ENCODE assay signal across 16 cellular contexts in the genomic region with DNA sequence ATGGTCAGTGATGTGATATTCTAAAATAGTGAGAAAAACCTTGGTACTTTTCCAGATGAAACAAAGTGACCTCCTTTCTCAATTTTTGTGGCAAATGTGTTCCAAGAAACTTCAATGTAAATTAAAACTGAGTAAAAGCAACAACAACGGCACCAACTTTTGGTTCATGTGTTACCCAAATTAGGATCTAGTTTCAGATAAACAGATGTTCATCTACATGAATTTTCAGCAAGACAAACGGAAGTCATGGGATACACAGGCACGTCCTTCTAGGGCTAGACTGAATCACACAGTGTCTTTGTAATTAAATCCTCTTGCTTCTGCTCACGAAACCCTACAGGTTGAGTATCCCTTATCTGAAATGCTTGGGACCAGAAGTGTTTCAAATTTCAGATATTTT.
DNase-seq lines count a peak whose midpoint lies in the region; ATAC-seq and TF ChIP-seq lines count a peak whose summit lies in the region.
"Had no signal": no experiment of that assay in that cellular context is flagged by ENCODE, and none has a peak within 500 bp of the region (broad histone marks: within the 10 kb centered on the region; RNA-seq: fewer than 3 reads in every experiment).

No MANE protein-coding gene starts in this region.

- H3K27me3 Mint-ChIP-seq in activated CD4-positive, alpha-beta T cell treated with anti-CD3 and anti-CD28 coated beads, Interleukin-2, amount 10 ng/mL, durations not matched to agents 24 days and 14 days = no peaks in the 10 kb centered on the region
- H3K27me3 Mint-ChIP-seq in activated T-cell treated with anti-CD3 and anti-CD28 coated beads, Interleukin-2, amount 50 U/mL, for 72 hours (ENCODE audit: low read depth) = no peaks in the 10 kb centered on the region

- no peaks in the 10 kb centered on the region for H3K4me1 Mint-ChIP-seq in activated CD4-positive, alpha-beta T cell treated with anti-CD3 and anti-CD28 coated beads, Interleukin-2, amount 10 ng/mL, durations not matched to agents 24 days and 14 days
- H3K4me1 Mint-ChIP-seq in activated T-cell treated with anti-CD3 and anti-CD28 coated beads, Interleukin-2, amount 50 U/mL, for 72 hours (ENCODE audit: low read depth) = no peaks in the 10 kb centered on the region

- no peaks in the 10 kb centered on the region for H3K27me3 ChIP-seq in OCI-LY3 (ENCODE audit: low read depth, low read length)
- H3K27me3 ChIP-seq: SJSA1 had no signal

- no peak overlapping the region for H3K4me3 ChIP-seq in GM12865 (ENCODE audit: low read depth, low read length)
- H3K4me3 ChIP-seq in OCI-LY3 (ENCODE audit: low read length) = no peak overlapping the region
- H3K4me3 ChIP-seq: SJSA1 had no signal

- no peak overlapping the region for H3K27ac Mint-ChIP-seq in activated CD4-positive, alpha-beta T cell treated with anti-CD3 and anti-CD28 coated beads, Interleukin-2, amount 10 ng/mL, durations not matched to agents 24 days and 14 days
- no peak overlapping the region for H3K27ac Mint-ChIP-seq in activated T-cell treated with anti-CD3 and anti-CD28 coated beads, Interleukin-2, amount 50 U/mL, for 72 hours

- H3K9me3 Mint-ChIP-seq in activated CD4-positive, alpha-beta T cell treated with anti-CD3 and anti-CD28 coated beads, Interleukin-2, amount 10 ng/mL, durations not matched to agents 24 days and 14 days = peaks cover 8% of the 10 kb centered on the region
- H3K9me3 Mint-ChIP-seq in activated T-cell treated with anti-CD3 and anti-CD28 coated beads, Interleukin-2, amount 50 U/mL, for 72 hours = peaks cover 5% of the 10 kb centered on the region in 2 donors

- intact Hi-C loops in activated CD4-positive, alpha-beta T cell treated with anti-CD3 and anti-CD28 coated beads, Interleukin-2, amount 10 ng/mL, durations not matched to agents 24 days and 14 days (cut with micrococcal nuclease) = no loop called here

- H3K4me2 ChIP-seq in OCI-LY3 (ENCODE audit: low read length) = 0 out of 2 replicates have a peak overlapping the region, but pooled peaks have one; percentile 14

- DNase-seq in GM12865 (ENCODE audit: low read depth) (peak; percentile 30), fibroblast of gingiva (ENCODE audit: low read depth) (peak; percentile 86), superior temporal gyrus (ENCODE audit: extremely low spot score) (no peak), ecto neural progenitor cell (ENCODE audit: low spot score) (no peak)
- no peak for DNase-seq in activated CD4-positive, alpha-beta T cell treated with anti-CD3 and anti-CD28 coated beads, Interleukin-2, amount 10 ng/mL, durations not matched to agents 24 days and 14 days
- DNase-seq in activated T-cell treated with anti-CD3 and anti-CD28 coated beads, Interleukin-2, amount 50 U/mL, for 72 hours = no peak
- DNase-seq: C1 segment of cervical spinal cord, COR-L47, GDM1, H7, NCI-H1105 treated with DMSO at 0.1 percent for 48 hours, NCI-H1930, NCI-H2171 treated with DMSO at 0.1 percent for 48 hours, NCI-H510A treated with DMSO at 0.1 percent for 48 hours had no signal

- H3K27ac ChIP-seq in OCI-LY3 (ENCODE audit: low read length) = no peak overlapping the region
- H3K27ac ChIP-seq: SJSA1 had no signal

- H3K9me3 ChIP-seq in OCI-LY3 (ENCODE audit: insufficient read depth, low read length) = no peaks in the 10 kb centered on the region
- H3K9me3 ChIP-seq: SJSA1 had no signal

- no peak overlapping the region for H3K4me3 Mint-ChIP-seq in activated CD4-positive, alpha-beta T cell treated with anti-CD3 and anti-CD28 coated beads, Interleukin-2, amount 10 ng/mL, durations not matched to agents 24 days and 14 days
- no peak overlapping the region for H3K4me3 Mint-ChIP-seq in activated T-cell treated with anti-CD3 and anti-CD28 coated beads, Interleukin-2, amount 50 U/mL, for 72 hours

- TF ChIP-seq CTCF in GM12865 (IDR thresholded peaks at IDR 0.05; ENCODE audit: insufficient read depth, low read depth, low read length, missing control alignments) = no peak
- no peak for TF ChIP-seq CTCF in OCI-LY3 (IDR thresholded peaks at IDR 0.05; ENCODE audit: low read depth, low read length)

- no peaks in the 10 kb centered on the region for H4K20me1 ChIP-seq in OCI-LY3 (ENCODE audit: insufficient read depth, low read length)

- no peaks in the 10 kb centered on the region for H3K4me1 ChIP-seq in OCI-LY3 (ENCODE audit: low read length)

- H3K9ac ChIP-seq in OCI-LY3 (ENCODE audit: low read length) = no peak overlapping the region

- ATAC-seq in activated T-cell treated with anti-CD3 and anti-CD28 coated beads, Interleukin-2, amount 50 U/mL, for 72 hours (replicated peaks in 1 of 2) = no peak

- H3K36me3 Mint-ChIP-seq in activated CD4-positive, alpha-beta T cell treated with anti-CD3 and anti-CD28 coated beads, Interleukin-2, amount 10 ng/mL, durations not matched to agents 24 days and 14 days (ENCODE audit: low read depth) = no peaks in the 10 kb centered on the region
- no peaks in the 10 kb centered on the region for H3K36me3 Mint-ChIP-seq in activated T-cell treated with anti-CD3 and anti-CD28 coated beads, Interleukin-2, amount 50 U/mL, for 72 hours (ENCODE audit: insufficient read depth in 2 of 2)

- H3K79me2 ChIP-seq in OCI-LY3 (ENCODE audit: low read length) = no peaks in the 10 kb centered on the region

- H3K36me3 ChIP-seq in OCI-LY3 (replicated peaks; ENCODE audit: low read depth, low read length) = no peaks in the 10 kb centered on the region
- H3K36me3 ChIP-seq: SJSA1 had no signal

- H2AFZ ChIP-seq in OCI-LY3 (ENCODE audit: low read depth, low read length) = no peak overlapping the region

Comparison
In these comparisons a context has a peak if more than half of its experiments do, and no peak if none do; other contexts are left out.
1. DNase-seq: peak in GM12865 (single experiment) and fibroblast of gingiva (single experiment); none in superior temporal gyrus (single experiment), ecto neural progenitor cell (single experiment), activated CD4-positive, alpha-beta T cell treated with anti-CD3 and anti-CD28 coated beads, Interleukin-2, amount 10 ng/mL, durations not matched to agents 24 days and 14 days (single experiment) and activated T-cell treated with anti-CD3 and anti-CD28 coated beads, Interleukin-2, amount 50 U/mL, for 72 hours (0 of 2).